Comparison of ENCODE assay signal across 1 cellular context in the genomic region with DNA sequence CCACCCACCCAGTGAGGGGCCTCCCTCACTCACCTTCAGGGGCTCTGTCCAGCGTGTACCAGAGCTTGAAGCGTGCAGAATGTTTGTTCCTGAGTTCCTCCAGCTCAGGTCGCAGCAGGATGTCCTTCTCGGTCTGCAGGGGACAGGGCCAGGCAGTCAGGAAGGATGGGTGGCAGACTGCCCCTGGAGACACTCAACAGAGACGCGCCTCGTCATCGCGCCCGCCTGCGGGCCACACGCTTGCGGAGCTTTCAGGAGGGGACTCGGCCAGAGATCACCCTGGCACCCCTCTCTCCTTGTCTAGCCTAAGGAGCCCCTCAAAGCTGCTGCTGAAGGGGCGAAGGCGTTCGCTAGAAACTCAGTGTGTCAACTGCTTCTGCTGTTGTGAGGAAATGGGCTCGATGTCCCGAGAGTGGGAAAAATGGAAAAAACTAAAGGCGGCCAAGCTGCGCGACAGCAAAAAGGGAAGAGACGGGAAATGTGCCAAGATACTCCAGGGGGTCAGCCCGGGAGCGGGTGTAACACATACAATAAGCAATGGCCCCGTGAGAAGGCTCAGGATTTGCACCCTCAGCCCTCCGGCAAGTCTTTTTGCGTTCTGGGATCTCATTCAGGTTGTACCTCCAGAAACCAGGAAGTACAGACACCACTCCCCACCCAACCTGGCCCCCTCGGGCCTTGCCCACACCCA.
TF ChIP-seq lines count a peak whose summit lies in the region.

No MANE protein-coding gene starts in this region.

TF ChIP-seq in SK-N-SH, 30 proteins besides CTCF, POLR2A, EP300 and RAD21:
- TF ChIP-seq RFX5 (IDR thresholded peaks at IDR 0.05; ENCODE audit: low read length): no peak
- TF ChIP-seq CHD2 (IDR thresholded peaks at IDR 0.05; ENCODE audit: low read length, partially characterized antibody): no peak
- TF ChIP-seq RCOR1 (IDR thresholded peaks at IDR 0.05; ENCODE audit: low read length): no peak
- TF ChIP-seq NRF1 (IDR thresholded peaks at IDR 0.05; ENCODE audit: low read depth, low read length): no peak
- TF ChIP-seq RXRA (IDR thresholded peaks at IDR 0.05; ENCODE audit: borderline replicate concordance, low read depth): no peak
- TF ChIP-seq GATA2 (CRISPR knock-in tag; IDR thresholded peaks at IDR 0.05): no peak
- TF ChIP-seq FOSL2 (IDR thresholded peaks at IDR 0.05; ENCODE audit: borderline replicate concordance, low read depth): no peak
- no peak for TF ChIP-seq NFIC (IDR thresholded peaks at IDR 0.05; ENCODE audit: borderline replicate concordance)
- no peak for TF ChIP-seq FOXM1 (IDR thresholded peaks at IDR 0.05; ENCODE audit: low read depth)
TF ChIP-seq in SK-N-SH: peak in this region for 0.
